Comparison of ENCODE assay signal across 12 cellular contexts in the genomic region with DNA sequence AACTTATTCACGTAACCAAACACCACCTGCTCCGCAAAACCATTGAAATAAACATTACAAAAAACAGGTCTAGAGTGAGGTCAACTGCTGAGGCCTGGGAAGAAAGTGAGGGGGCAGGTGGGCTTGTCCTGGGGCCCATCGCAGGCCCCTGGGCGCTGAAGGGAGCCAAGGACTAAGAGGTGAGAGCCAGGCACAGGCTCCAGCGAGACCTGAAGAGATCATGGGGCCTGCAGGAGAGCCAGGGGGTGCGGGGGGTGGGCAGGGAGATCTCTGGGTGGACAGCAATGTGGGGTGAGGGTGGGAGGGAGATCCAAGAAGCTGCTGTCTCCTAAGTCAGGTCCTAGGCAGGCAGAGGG. TPM values are rescaled to one million over a fixed set of nuclear protein-coding genes. Genes with fewer than 3 reads are reported as not detected.
A peak's percentile ranks its signal among the peaks of the same experiment; 100 is the strongest.
DNase-seq lines count a peak whose midpoint lies in the region; ATAC-seq and TF ChIP-seq lines count a peak whose summit lies in the region.
"Had no signal": no experiment of that assay in that cellular context is flagged by ENCODE, and none has a peak within 500 bp of the region (broad histone marks: within the 10 kb centered on the region; RNA-seq: fewer than 3 reads in every experiment).

No MANE protein-coding gene starts in this region.

- ATAC-seq in left cardiac atrium (no peak), heart right ventricle (peak in 4 of 8 donors; percentile 4 to 23 (median 9)), GM18502 (IDR thresholded peaks at IDR 0.05; ENCODE audit: poor library complexity, unreplicated experiment) (no peak), HG03457 (IDR thresholded peaks at IDR 0.05; ENCODE audit: unreplicated experiment) (no peak)
- no peak for ATAC-seq in activated naive CD4-positive, alpha-beta T cell treated with anti-CD3 and anti-CD28 coated beads, Interleukin-2, amount 50 U/mL, for 72 hours
- ATAC-seq: T-helper 17 cell had no signal

- WGBS in heart right ventricle, 2 donors: 74 to 80% methylated on average over 6 of the region's 6 CpGs

- DNase-seq in cardiac muscle cell (ENCODE audit: low read depth in 1 of 2, low spot score in 1 of 2) (no peak), left cardiac atrium (no peak), heart right ventricle (no peak), NCI-H2171 treated with DMSO at 0.1 percent for 48 hours (lab: John Stamatoyannopoulos, UW) (no peak)
- DNase-seq in activated naive CD4-positive, alpha-beta T cell treated with anti-CD3 and anti-CD28 coated beads, Interleukin-2, amount 50 U/mL, for 72 hours (ENCODE audit: low spot score in 2 of 2): no peak
- DNase-seq: 8988T; activated CD4-positive, alpha-beta T cell treated with anti-CD3 and anti-CD28 coated beads for 48 hours; MG63; T-helper 17 cell had no signal

- TF ChIP-seq CTCF in cardiac muscle cell (IDR thresholded peaks at IDR 0.05; ENCODE audit: low read depth, low read length): no peak
- TF ChIP-seq CTCF in heart right ventricle (IDR thresholded peaks at IDR 0.05): no peak
- no peak for TF ChIP-seq CTCF in nephron (IDR thresholded peaks at IDR 0.05; ENCODE audit: unreplicated experiment in 3 of 3)

- H3K4me1 ChIP-seq in cardiac muscle cell (ENCODE audit: low read depth): peaks cover 5% of the 10 kb centered on the region
- peaks cover 12 to 62% (median 36%) of the 10 kb centered on the region in 9 donors for H3K4me1 ChIP-seq in heart right ventricle

- peak overlapping the region; percentile 59 to 76 (median 74) for H3K4me3 Mint-ChIP-seq in nephron
- H3K4me3 Mint-ChIP-seq: T-helper 17 cell had no signal

- H3K27me3 ChIP-seq in cardiac muscle cell (peaks cover 29% of the 10 kb centered on the region), heart right ventricle (peaks cover under 1 to 12% (median 8%) of the 10 kb centered on the region in 7 donors)

- H3K4me3 ChIP-seq in cardiac muscle cell: peak overlapping the region; percentile 18
- H3K4me3 ChIP-seq in heart right ventricle: peak overlapping the region; percentile 21 to 55 (median 46)
- H3K4me3 ChIP-seq: MG63 had no signal

- H3K9me3 Mint-ChIP-seq in nephron: no peaks in the 10 kb centered on the region
- H3K9me3 Mint-ChIP-seq in activated naive CD4-positive, alpha-beta T cell treated with anti-CD3 and anti-CD28 coated beads, Interleukin-2, amount 50 U/mL, for 72 hours: no peaks in the 10 kb centered on the region

- peaks cover 17% of the 10 kb centered on the region for H3K4me1 Mint-ChIP-seq in nephron

- H3K27ac ChIP-seq in cardiac muscle cell: peak overlapping the region; percentile 51
- H3K27ac ChIP-seq in heart right ventricle: peak overlapping the region; percentile 69 to 91 (median 86)

- H3K36me3 ChIP-seq in cardiac muscle cell (no peaks in the 10 kb centered on the region), heart right ventricle (peaks cover 0 to 27% (median 0%) of the 10 kb centered on the region in 9 donors)
- H3K36me3 ChIP-seq: MG63 had no signal

- peak overlapping the region; percentile 9 to 80 (median 55) for H3K27ac Mint-ChIP-seq in nephron
- no peak overlapping the region for H3K27ac Mint-ChIP-seq in activated naive CD4-positive, alpha-beta T cell treated with anti-CD3 and anti-CD28 coated beads, Interleukin-2, amount 50 U/mL, for 72 hours
- H3K27ac Mint-ChIP-seq: T-helper 17 cell had no signal

- no peaks in the 10 kb centered on the region for H3K36me3 Mint-ChIP-seq in nephron (ENCODE audit: low read depth)
- H3K36me3 Mint-ChIP-seq in activated naive CD4-positive, alpha-beta T cell treated with anti-CD3 and anti-CD28 coated beads, Interleukin-2, amount 50 U/mL, for 72 hours: no peaks in the 10 kb centered on the region

- no peaks in the 10 kb centered on the region for H3K9me3 ChIP-seq in cardiac muscle cell (ENCODE audit: low read depth)
- no peaks in the 10 kb centered on the region for H3K9me3 ChIP-seq in heart right ventricle
- H3K9me3 ChIP-seq: MG63 had no signal

- intact Hi-C loops in left cardiac atrium (cut with DNase I): no loop called here
- intact Hi-C loops in heart right ventricle (cut with DNase I): loop anchor here in 4 of 10 donors (1.0 to 5.0 kb wide), 3 partner anchors 25 to 32 kb away; no protein-coding TSS in a partner anchor

- peaks cover 51% of the 10 kb centered on the region for H3K27me3 Mint-ChIP-seq in nephron (ENCODE audit: low read depth)
- H3K27me3 Mint-ChIP-seq: T-helper 17 cell had no signal

RNA-seq across cellular contexts. Expression of gene ARHGAP27, which starts 7.9 kb away (rescaled TPM):
- total RNA-seq in cardiac muscle cell: 14.7 and 17.7 TPM in 2 replicates
- polyA plus RNA-seq in cardiac muscle cell: 5.6 and 12.3 TPM in 2 replicates
- total RNA-seq in left cardiac atrium: 10 to 100 TPM; 27.3 to 32.6 TPM
- 10 to 100 TPM; 15.2 to 46.9 (median 25.3) TPM for total RNA-seq in heart right ventricle
- polyA plus RNA-seq in heart right ventricle: 10 to 100 TPM; 17.9 to 65.8 TPM
- total RNA-seq in activated naive CD4-positive, alpha-beta T cell treated with anti-CD3 and anti-CD28 coated beads, Interleukin-2, amount 50 U/mL, for 72 hours: 10 to 100 TPM; 49.7 to 55.1 TPM

Comparison
In these comparisons a context has a peak if more than half of its experiments do, and no peak if none do; other contexts are left out.
1. H3K27ac Mint-ChIP-seq: peak in nephron (3 of 3); none in activated naive CD4-positive, alpha-beta T cell treated with anti-CD3 and anti-CD28 coated beads, Interleukin-2, amount 50 U/mL, for 72 hours (0 of 2).